Comparison of ENCODE assay signal across 14 cellular contexts in the genomic region with DNA sequence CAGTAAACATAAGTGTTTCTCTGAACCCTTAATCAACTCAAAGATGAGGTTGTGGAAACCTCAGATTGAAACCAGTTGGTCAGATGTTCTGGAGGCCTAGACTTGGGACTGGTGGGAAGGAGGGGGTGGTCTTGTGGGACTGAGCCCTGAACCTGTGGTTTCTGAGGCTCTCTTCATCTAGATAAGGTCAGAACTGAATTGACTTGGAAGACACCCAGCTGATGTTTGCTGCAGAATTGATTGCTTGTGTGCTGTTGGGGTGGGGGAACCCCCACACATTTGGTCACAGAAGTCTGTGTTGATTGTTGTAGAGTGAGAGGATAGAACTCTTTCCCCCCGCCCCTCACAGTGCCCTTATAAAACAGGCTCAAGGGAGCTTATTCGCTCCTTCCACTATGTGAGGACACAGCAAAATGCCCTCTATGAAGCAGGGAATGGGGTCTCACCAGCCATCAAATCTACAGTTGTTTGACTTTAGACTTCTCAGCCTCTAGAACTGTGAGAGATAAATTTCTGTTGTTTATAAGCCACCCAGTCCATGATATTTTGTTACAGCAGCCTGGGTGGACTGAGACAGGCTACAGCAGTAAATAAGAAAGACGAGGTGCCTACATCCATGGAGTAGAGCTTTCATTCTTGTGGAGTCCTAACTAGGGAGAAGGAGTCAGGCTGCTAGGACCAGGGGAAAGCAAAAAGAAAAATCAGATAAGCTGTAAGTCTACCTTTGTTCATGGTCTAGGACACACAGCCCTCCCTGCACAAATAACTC. TPM values are rescaled to one million over a fixed set of nuclear protein-coding genes. Genes with fewer than 3 reads are reported as not detected.
DNase-seq lines count a peak whose midpoint lies in the region; ATAC-seq and TF ChIP-seq lines count a peak whose summit lies in the region.
"Had no signal": no experiment of that assay in that cellular context is flagged by ENCODE, and none has a peak within 500 bp of the region (broad histone marks: within the 10 kb centered on the region; RNA-seq: fewer than 3 reads in every experiment).

No MANE protein-coding gene starts in this region.

- intact Hi-C loops in activated T-helper 2 cell treated with anti-CD3 and anti-CD28 coated beads, Interferon-gamma antibody, Interleukin-2, Interleukin-4, amounts not matched to agents 10 μg/mL and 5 μg/mL and 100 μg/mL, durations not matched to agents 14 hours and 24 hours and 36 hours (cut with micrococcal nuclease) = loop anchor here (1.0 to 2.0 kb wide), 4 partner anchors 26 to 166 kb away; a partner anchor contains a TSS
- intact Hi-C loops in stomach (cut with DNase I; ENCODE audit: low total_unique reads) = no loop called here

- WGBS in stomach, 5 donors = 71 to 86% (median 81%) methylated on average over 3 of the region's 3 CpGs

- peaks cover 3% of the 10 kb centered on the region for H3K9me3 Mint-ChIP-seq in activated T-helper 2 cell treated with anti-CD3 and anti-CD28 coated beads, Interferon-gamma antibody, Interleukin-2, Interleukin-4, amounts not matched to agents 10 μg/mL and 5 μg/mL and 100 μg/mL, durations not matched to agents 14 hours and 24 hours and 36 hours

- TF ChIP-seq EP300 in stomach (IDR thresholded peaks at IDR 0.05) = no peak

- peak; percentile 59 for ATAC-seq in HG03045 (IDR thresholded peaks at IDR 0.05; ENCODE audit: unreplicated experiment)

- H3K9me3 ChIP-seq in stomach (no peaks in the 10 kb centered on the region), BE2C (no peaks in the 10 kb centered on the region)
- H3K9me3 ChIP-seq: adrenal gland, spleen had no signal

- H3K36me3 ChIP-seq in stomach (no peaks in the 10 kb centered on the region), BE2C (no peaks in the 10 kb centered on the region), brain microvascular endothelial cell (replicated peaks) (no peaks in the 10 kb centered on the region)
- H3K36me3 ChIP-seq: adrenal gland, spleen, WERI-Rb-1 had no signal

- H3K27me3 ChIP-seq in stomach = no peaks in the 10 kb centered on the region
- no peaks in the 10 kb centered on the region for H3K27me3 ChIP-seq in BE2C
- no peaks in the 10 kb centered on the region for H3K27me3 ChIP-seq in brain microvascular endothelial cell (replicated peaks)
- H3K27me3 ChIP-seq: adrenal gland, spleen had no signal

- H3K4me3 Mint-ChIP-seq in activated T-helper 2 cell treated with anti-CD3 and anti-CD28 coated beads, Interferon-gamma antibody, Interleukin-2, Interleukin-4, amounts not matched to agents 10 μg/mL and 5 μg/mL and 100 μg/mL, durations not matched to agents 14 hours and 24 hours and 36 hours (ENCODE audit: low read depth) = no peak overlapping the region
- H3K4me3 Mint-ChIP-seq: B cell had no signal

- in situ Hi-C loops in brain microvascular endothelial cell (cut with HindIII; ENCODE audit: low pct_ligation_motif_present, low sequenced_read_pairs) = no loop called here

- TF ChIP-seq POLR2A in stomach (IDR thresholded peaks at IDR 0.05) = no peak

- peaks cover 0 to 15% (median 6%) of the 10 kb centered on the region in 4 donors for H3K4me1 ChIP-seq in stomach
- H3K4me1 ChIP-seq in BE2C = no peaks in the 10 kb centered on the region
- H3K4me1 ChIP-seq: adrenal gland, spleen had no signal

- H3K27ac Mint-ChIP-seq in activated T-helper 2 cell treated with anti-CD3 and anti-CD28 coated beads, Interferon-gamma antibody, Interleukin-2, Interleukin-4, amounts not matched to agents 10 μg/mL and 5 μg/mL and 100 μg/mL, durations not matched to agents 14 hours and 24 hours and 36 hours = no peak overlapping the region
- H3K27ac Mint-ChIP-seq: B cell had no signal

- peak overlapping the region in 3 of 5 donors; percentile 10 to 38 (median 22) for H3K27ac ChIP-seq in stomach
- H3K27ac ChIP-seq in substantia nigra (ENCODE audit: low read depth, low read length, poor library complexity, severe bottlenecking) = no peak overlapping the region
- no peak overlapping the region for H3K27ac ChIP-seq in brain microvascular endothelial cell
- H3K27ac ChIP-seq: adrenal gland, coronary artery, spleen, WERI-Rb-1 had no signal

- no peaks in the 10 kb centered on the region for H3K36me3 Mint-ChIP-seq in activated T-helper 2 cell treated with anti-CD3 and anti-CD28 coated beads, Interferon-gamma antibody, Interleukin-2, Interleukin-4, amounts not matched to agents 10 μg/mL and 5 μg/mL and 100 μg/mL, durations not matched to agents 14 hours and 24 hours and 36 hours (ENCODE audit: low read depth)

- peak; percentile 48 for DNase-seq in stimulated activated CD4-positive, alpha-beta T cell treated with anti-CD3 and anti-CD28 coated beads, Interleukin-15, amount 100 ng/mL, for 24 hours
- DNase-seq in stimulated activated CD4-positive, alpha-beta T cell treated with anti-CD3 and anti-CD28 coated beads, Interleukin-4, amount 100 ng/mL, for 4 hours = no peak
- DNase-seq in activated T-helper 2 cell treated with anti-CD3 and anti-CD28 coated beads, Interferon-gamma antibody, Interleukin-2, Interleukin-4, amounts not matched to agents 10 μg/mL and 5 μg/mL and 100 μg/mL, durations not matched to agents 14 hours and 24 hours and 36 hours (ENCODE audit: low spot score) = peak; percentile 11
- DNase-seq in stomach (no peak), BE2C (no peak), substantia nigra (lab: John Stamatoyannopoulos, UW) (no peak), brain microvascular endothelial cell (no peak)
- DNase-seq: adrenal gland, DMS79 treated with DMSO at 0.1 percent for 48 hours, spleen, WERI-Rb-1 had no signal

- peaks cover 50% of the 10 kb centered on the region for H3K27me3 Mint-ChIP-seq in activated T-helper 2 cell treated with anti-CD3 and anti-CD28 coated beads, Interferon-gamma antibody, Interleukin-2, Interleukin-4, amounts not matched to agents 10 μg/mL and 5 μg/mL and 100 μg/mL, durations not matched to agents 14 hours and 24 hours and 36 hours (ENCODE audit: low read depth)
- H3K27me3 Mint-ChIP-seq: B cell had no signal

- peaks cover 18% of the 10 kb centered on the region for H3K4me1 Mint-ChIP-seq in activated T-helper 2 cell treated with anti-CD3 and anti-CD28 coated beads, Interferon-gamma antibody, Interleukin-2, Interleukin-4, amounts not matched to agents 10 μg/mL and 5 μg/mL and 100 μg/mL, durations not matched to agents 14 hours and 24 hours and 36 hours (ENCODE audit: low read depth)

- no peak for TF ChIP-seq CTCF in stomach (IDR thresholded peaks at IDR 0.05)
- no peak for TF ChIP-seq CTCF in BE2C (IDR thresholded peaks at IDR 0.05; ENCODE audit: low read depth, low read length)
- TF ChIP-seq CTCF in brain microvascular endothelial cell (IDR thresholded peaks at IDR 0.05; ENCODE audit: low read depth, low read length, missing control alignments) = no peak

- no peak overlapping the region for H3K4me3 ChIP-seq in stomach
- no peak overlapping the region for H3K4me3 ChIP-seq in BE2C (ENCODE audit: low read depth, low read length)
- H3K4me3 ChIP-seq in brain microvascular endothelial cell (ENCODE audit: low read depth, low read length) = no peak overlapping the region
- H3K4me3 ChIP-seq: adrenal gland, coronary artery, spleen had no signal

RNA-seq across cellular contexts. Expression of a gene that starts 25.7 kb away (rescaled TPM):
- total RNA-seq in activated T-helper 2 cell treated with anti-CD3 and anti-CD28 coated beads, Interferon-gamma antibody, Interleukin-2, Interleukin-4, amounts not matched to agents 10 μg/mL and 5 μg/mL and 100 μg/mL, durations not matched to agents 14 hours and 24 hours and 36 hours = 14.4 and 16.6 TPM in 2 replicates
- total RNA-seq in stomach = 100 to 1,000 TPM in 1 of 5 donors, 10 to 100 TPM in 4; 19.2 to 182 (median 42.6) TPM
- polyA plus RNA-seq in stomach = 10 to 100 TPM; 13.7 to 17.1 (median 16.6) TPM
- polyA plus RNA-seq in BE2C (2012; ENCODE audit: insufficient read depth, insufficient read length, low read depth) = 8.2 TPM

Comparison
In these comparisons a context has a peak if more than half of its experiments do, and no peak if none do; other contexts are left out.
1. DNase-seq: peak in stimulated activated CD4-positive, alpha-beta T cell treated with anti-CD3 and anti-CD28 coated beads, Interleukin-15, amount 100 ng/mL, for 24 hours (single experiment) and activated T-helper 2 cell treated with anti-CD3 and anti-CD28 coated beads, Interferon-gamma antibody, Interleukin-2, Interleukin-4, amounts not matched to agents 10 μg/mL and 5 μg/mL and 100 μg/mL, durations not matched to agents 14 hours and 24 hours and 36 hours (single experiment); none in stimulated activated CD4-positive, alpha-beta T cell treated with anti-CD3 and anti-CD28 coated beads, Interleukin-4, amount 100 ng/mL, for 4 hours (0 of 2), stomach (single experiment), BE2C (single experiment), substantia nigra (0 of 49) and brain microvascular endothelial cell (single experiment).
2. H3K27ac ChIP-seq: peak in stomach (3 of 5); none in substantia nigra (single experiment) and brain microvascular endothelial cell (single experiment).